18 cellular contexts compared by ENCODE assay signal in the genomic region with DNA sequence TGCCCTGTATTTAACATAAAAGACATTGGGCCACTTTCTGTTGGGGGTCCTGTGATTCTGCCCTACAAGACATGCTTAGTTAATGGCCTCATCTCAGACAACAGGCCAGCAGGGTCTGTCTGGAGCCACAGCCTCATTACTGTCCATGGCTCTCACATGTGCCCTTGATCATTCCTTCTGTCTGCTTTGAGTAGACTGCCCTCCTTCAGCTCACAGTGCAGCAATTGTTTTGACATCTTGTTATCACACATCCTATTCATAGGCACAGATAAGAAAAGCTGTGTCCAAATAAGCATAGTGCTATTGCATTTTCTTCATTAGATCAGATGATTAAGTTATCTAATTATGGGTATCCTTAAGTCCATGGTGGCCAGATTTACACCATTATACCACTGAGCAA.
"Had no signal": no experiment of that assay in that cellular context is flagged by ENCODE, and none has a peak within 500 bp of the region (broad histone marks: within the 10 kb centered on the region; RNA-seq: fewer than 3 reads in every experiment).

No MANE protein-coding gene starts in this region.

- H3K27ac Mint-ChIP-seq: activated CD4-positive, alpha-beta memory T cell treated with anti-CD3 and anti-CD28 coated beads for 36 hours; activated CD4-positive, alpha-beta T cell treated with anti-CD3 and anti-CD28 coated beads for 36 hours; activated CD8-positive, alpha-beta memory T cell treated with anti-CD3 and anti-CD28 coated beads, Interleukin-2, amount 10 ng/mL, durations not matched to agents 7 days and 5 days; natural killer cell treated with Interleukin-12 subunit alpha and Interleukin-12 subunit beta and Interleukin-15 and Interleukin-18, amount 100 ng/mL, for 72 hours had no signal

- H3K27ac ChIP-seq: coronary artery, gastrocnemius medialis, heart left ventricle, right atrium auricular region, upper lobe of left lung, VCaP had no signal

- H3K4me1 Mint-ChIP-seq: activated CD4-positive, alpha-beta T cell treated with anti-CD3 and anti-CD28 coated beads for 36 hours; activated CD8-positive, alpha-beta memory T cell treated with anti-CD3 and anti-CD28 coated beads, Interleukin-2, amount 10 ng/mL, durations not matched to agents 7 days and 5 days had no signal

- H3K4me3 Mint-ChIP-seq: activated CD4-positive, alpha-beta memory T cell treated with anti-CD3 and anti-CD28 coated beads for 36 hours; activated CD4-positive, alpha-beta T cell treated with anti-CD3 and anti-CD28 coated beads for 36 hours; activated CD8-positive, alpha-beta memory T cell treated with anti-CD3 and anti-CD28 coated beads, Interleukin-2, amount 10 ng/mL, durations not matched to agents 7 days and 5 days; natural killer cell treated with Interleukin-12 subunit alpha and Interleukin-12 subunit beta and Interleukin-15 and Interleukin-18, amount 100 ng/mL, for 72 hours had no signal

- H3K27me3 ChIP-seq: gastrocnemius medialis, heart left ventricle, right atrium auricular region, upper lobe of left lung had no signal

- H3K9me3 Mint-ChIP-seq: activated CD4-positive, alpha-beta memory T cell treated with anti-CD3 and anti-CD28 coated beads for 36 hours; natural killer cell treated with Interleukin-12 subunit alpha and Interleukin-12 subunit beta and Interleukin-15 and Interleukin-18, amount 100 ng/mL, for 72 hours had no signal

- ATAC-seq: activated CD4-positive, alpha-beta T cell treated with anti-CD3 and anti-CD28 coated beads for 36 hours; activated CD8-positive, alpha-beta memory T cell treated with anti-CD3 and anti-CD28 coated beads, Interleukin-2, amount 10 ng/mL, durations not matched to agents 7 days and 5 days; gastrocnemius medialis; left colon; natural killer cell treated with Interleukin-12 subunit alpha and Interleukin-12 subunit beta and Interleukin-15 and Interleukin-18, amount 100 ng/mL, for 72 hours; stimulated activated naive CD8-positive, alpha-beta T cell treated with anti-CD3 and anti-CD28 coated beads, Interleukin-15, Interleukin-2, amounts not matched to agents 100 U/mL and 50 U/mL, for 24 hours had no signal

- H3K4me3 ChIP-seq: coronary artery, gastrocnemius medialis, heart left ventricle, right atrium auricular region, upper lobe of left lung had no signal

- H3K36me3 Mint-ChIP-seq: activated CD4-positive, alpha-beta memory T cell treated with anti-CD3 and anti-CD28 coated beads for 36 hours; activated CD8-positive, alpha-beta memory T cell treated with anti-CD3 and anti-CD28 coated beads, Interleukin-2, amount 10 ng/mL, durations not matched to agents 7 days and 5 days; natural killer cell treated with Interleukin-12 subunit alpha and Interleukin-12 subunit beta and Interleukin-15 and Interleukin-18, amount 100 ng/mL, for 72 hours had no signal

- H3K36me3 ChIP-seq: gastrocnemius medialis, heart left ventricle, right atrium auricular region, upper lobe of left lung had no signal

- H3K4me1 ChIP-seq: gastrocnemius medialis had no signal

- H3K27me3 Mint-ChIP-seq: activated CD8-positive, alpha-beta memory T cell treated with anti-CD3 and anti-CD28 coated beads, Interleukin-2, amount 10 ng/mL, durations not matched to agents 7 days and 5 days had no signal

- DNase-seq: activated CD4-positive, alpha-beta memory T cell treated with anti-CD3 and anti-CD28 coated beads for 36 hours; activated CD4-positive, alpha-beta T cell treated with anti-CD3 and anti-CD28 coated beads for 36 hours; activated CD8-positive, alpha-beta memory T cell treated with anti-CD3 and anti-CD28 coated beads, Interleukin-2, amount 10 ng/mL, durations not matched to agents 7 days and 5 days; activated effector memory CD4-positive, alpha-beta T cell treated with Interleukin-2 at 50 U/mL for 16 hours; activated naive CD4-positive, alpha-beta T cell treated with anti-CD3 and anti-CD28 coated beads, Interleukin-2, amount 50 U/mL, for 16 hours; activated T-cell treated with anti-CD3 and anti-CD28 coated beads, Interleukin-2, amount 50 U/mL, for 1 hour; caudate nucleus; gastrocnemius medialis; heart left ventricle; left colon; nucleus accumbens; posterior cingulate gyrus; stimulated activated naive CD8-positive, alpha-beta T cell treated with anti-CD3 and anti-CD28 coated beads, Interleukin-15, Interleukin-2, amounts not matched to agents 100 U/mL and 50 U/mL, for 24 hours; upper lobe of left lung had no signal

- H3K9me3 ChIP-seq: gastrocnemius medialis, right atrium auricular region, upper lobe of left lung had no signal
